ENCODE assay signal across 32 cellular contexts in genomic region chr19:30580673-30581072, GRCh38.
"Had no signal": no experiment of that assay in that cellular context is flagged by ENCODE, and none has a peak within 500 bp of the region (broad histone marks: within the 10 kb centered on the region; RNA-seq: fewer than 3 reads in every experiment).

No MANE protein-coding gene starts in this region.

- H3K27ac ChIP-seq: ascending aorta, cardiac muscle cell, VCaP had no signal

- H3K4me3 Mint-ChIP-seq: activated CD4-positive, alpha-beta memory T cell treated with anti-CD3 and anti-CD28 coated beads, Interleukin-2, amount 10 ng/mL, durations not matched to agents 7 days and 5 days; activated CD4-positive, alpha-beta T cell treated with anti-CD3 and anti-CD28 coated beads for 36 hours; activated CD4-positive, alpha-beta T cell treated with anti-CD3 and anti-CD28 coated beads, Interleukin-2, amount 10 ng/mL, durations not matched to agents 7 days and 5 days; activated CD8-positive, alpha-beta memory T cell treated with anti-CD3 and anti-CD28 coated beads, Interleukin-2, amount 10 ng/mL, durations not matched to agents 7 days and 5 days; activated CD8-positive, alpha-beta T cell treated with anti-CD3 and anti-CD28 coated beads, Interleukin-2, amount 10 ng/mL, durations not matched to agents 7 days and 5 days; activated naive CD4-positive, alpha-beta T cell treated with anti-CD3 and anti-CD28 coated beads for 36 hours; activated naive CD8-positive, alpha-beta T cell treated with anti-CD3 and anti-CD28 coated beads for 36 hours; activated T-cell treated with anti-CD3 and anti-CD28 coated beads, Interleukin-2, amount 50 U/mL, for 24 hours; brain; central memory CD8-positive, alpha-beta T cell; T-helper 1 cell treated with Interleukin-12 subunit alpha and Interleukin-12 subunit beta and Interleukin-4 antibody, amounts not matched to agents 30 μg/mL and 1 μg/mL, for 36 hours; T-helper 2 cell treated with Interferon-gamma antibody and Interleukin-4, amounts not matched to agents 5 μg/mL and 100 μg/mL, for 36 hours; WTC11 had no signal

- H3K36me3 Mint-ChIP-seq: activated CD8-positive, alpha-beta memory T cell treated with anti-CD3 and anti-CD28 coated beads, Interleukin-2, amount 10 ng/mL, durations not matched to agents 7 days and 5 days; activated naive CD4-positive, alpha-beta T cell treated with anti-CD3 and anti-CD28 coated beads, Interleukin-2, amount 50 U/mL, for 72 hours; activated naive CD8-positive, alpha-beta T cell treated with anti-CD3 and anti-CD28 coated beads for 36 hours; brain; WTC11 had no signal

- H3K4me1 Mint-ChIP-seq: activated CD4-positive, alpha-beta memory T cell treated with anti-CD3 and anti-CD28 coated beads, Interleukin-2, amount 10 ng/mL, durations not matched to agents 7 days and 5 days; activated CD4-positive, alpha-beta T cell treated with anti-CD3 and anti-CD28 coated beads for 36 hours; activated CD4-positive, alpha-beta T cell treated with anti-CD3 and anti-CD28 coated beads, Interleukin-2, amount 10 ng/mL, durations not matched to agents 7 days and 5 days; activated CD8-positive, alpha-beta memory T cell treated with anti-CD3 and anti-CD28 coated beads, Interleukin-2, amount 10 ng/mL, durations not matched to agents 7 days and 5 days; activated naive CD8-positive, alpha-beta T cell treated with anti-CD3 and anti-CD28 coated beads for 36 hours; central memory CD8-positive, alpha-beta T cell had no signal

- H3K27me3 ChIP-seq: ascending aorta, cardiac muscle cell had no signal

- H3K4me3 ChIP-seq: ascending aorta, cardiac muscle cell had no signal

- H3K9me3 ChIP-seq: ascending aorta had no signal

- H3K36me3 ChIP-seq: ascending aorta, cardiac muscle cell had no signal

- H3K4me1 ChIP-seq: ascending aorta had no signal

- H3K27ac Mint-ChIP-seq: activated CD4-positive, alpha-beta memory T cell treated with anti-CD3 and anti-CD28 coated beads, Interleukin-2, amount 10 ng/mL, durations not matched to agents 7 days and 5 days; activated CD4-positive, alpha-beta T cell treated with anti-CD3 and anti-CD28 coated beads for 36 hours; activated CD4-positive, alpha-beta T cell treated with anti-CD3 and anti-CD28 coated beads, Interleukin-2, amount 10 ng/mL, durations not matched to agents 7 days and 5 days; activated CD8-positive, alpha-beta memory T cell treated with anti-CD3 and anti-CD28 coated beads, Interleukin-2, amount 10 ng/mL, durations not matched to agents 7 days and 5 days; activated CD8-positive, alpha-beta T cell treated with anti-CD3 and anti-CD28 coated beads, Interleukin-2, amount 10 ng/mL, durations not matched to agents 7 days and 5 days; activated naive CD4-positive, alpha-beta T cell treated with anti-CD3 and anti-CD28 coated beads for 36 hours; activated naive CD4-positive, alpha-beta T cell treated with anti-CD3 and anti-CD28 coated beads, Interleukin-2, amount 50 U/mL, for 72 hours; activated naive CD8-positive, alpha-beta T cell treated with anti-CD3 and anti-CD28 coated beads for 36 hours; activated T-cell treated with anti-CD3 and anti-CD28 coated beads, Interleukin-2, amount 50 U/mL, for 24 hours; brain; T-helper 1 cell treated with Interleukin-12 subunit alpha and Interleukin-12 subunit beta and Interleukin-4 antibody, amounts not matched to agents 30 μg/mL and 1 μg/mL, for 36 hours; T-helper 2 cell treated with Interferon-gamma antibody and Interleukin-4, amounts not matched to agents 5 μg/mL and 100 μg/mL, for 36 hours; WTC11 had no signal

- DNase-seq: activated CD4-positive, alpha-beta memory T cell treated with anti-CD3 and anti-CD28 coated beads, Interleukin-2, amount 10 ng/mL, durations not matched to agents 7 days and 5 days; activated CD4-positive, alpha-beta T cell treated with anti-CD3 and anti-CD28 coated beads for 1 hour; activated CD4-positive, alpha-beta T cell treated with anti-CD3 and anti-CD28 coated beads for 36 hours; activated CD4-positive, alpha-beta T cell treated with anti-CD3 and anti-CD28 coated beads for 48 hours; activated CD4-positive, alpha-beta T cell treated with anti-CD3 and anti-CD28 coated beads, Interleukin-2, amount 10 ng/mL, durations not matched to agents 7 days and 5 days; activated CD4-positive, alpha-beta T cell treated with anti-CD3 and anti-CD28 coated beads, Interleukin-2, amount 50 U/mL, for 48 hours; activated CD4-positive, CD25-positive, alpha-beta regulatory T cell; activated CD8-positive, alpha-beta memory T cell treated with anti-CD3 and anti-CD28 coated beads for 24 hours; activated CD8-positive, alpha-beta memory T cell treated with anti-CD3 and anti-CD28 coated beads, Interleukin-2, amount 10 ng/mL, durations not matched to agents 7 days and 5 days; activated CD8-positive, alpha-beta memory T cell treated with anti-CD3 and anti-CD28 coated beads, Interleukin-2, amount 50 U/mL, for 48 hours; activated CD8-positive, alpha-beta T cell treated with anti-CD3 and anti-CD28 coated beads, Interleukin-2, amount 10 ng/mL, durations not matched to agents 7 days and 5 days; activated effector memory CD4-positive, alpha-beta T cell treated with anti-CD3 and anti-CD28 coated beads, Interleukin-2, amount 50 U/mL, for 16 hours; activated gamma-delta T cell treated with Interleukin-2 at 50 U/mL for 16 hours; activated naive CD4-positive, alpha-beta T cell; activated naive CD4-positive, alpha-beta T cell treated with anti-CD3 and anti-CD28 coated beads for 36 hours; activated naive CD4-positive, alpha-beta T cell treated with anti-CD3 and anti-CD28 coated beads, Interleukin-2, amount 50 U/mL, for 16 hours; activated naive CD8-positive, alpha-beta T cell treated with anti-CD3 and anti-CD28 coated beads for 36 hours; activated T-cell treated with anti-CD3 and anti-CD28 coated beads, Interleukin-2, amount 50 U/mL, for 24 hours; activated T-cell treated with anti-CD3 and anti-CD28 coated beads, Interleukin-2, amount 50 U/mL, for 48 hours; cerebellar nuclear complex; T-helper 1 cell; T-helper 2 cell; T-helper 9 cell had no signal

- H3K27me3 Mint-ChIP-seq: activated CD4-positive, alpha-beta memory T cell treated with anti-CD3 and anti-CD28 coated beads, Interleukin-2, amount 10 ng/mL, durations not matched to agents 7 days and 5 days; activated CD4-positive, alpha-beta T cell treated with anti-CD3 and anti-CD28 coated beads, Interleukin-2, amount 10 ng/mL, durations not matched to agents 7 days and 5 days; activated CD8-positive, alpha-beta memory T cell treated with anti-CD3 and anti-CD28 coated beads, Interleukin-2, amount 10 ng/mL, durations not matched to agents 7 days and 5 days had no signal

- H3K9me3 Mint-ChIP-seq: activated CD4-positive, alpha-beta memory T cell treated with anti-CD3 and anti-CD28 coated beads, Interleukin-2, amount 10 ng/mL, durations not matched to agents 7 days and 5 days; activated CD4-positive, alpha-beta T cell treated with anti-CD3 and anti-CD28 coated beads, Interleukin-2, amount 10 ng/mL, durations not matched to agents 7 days and 5 days; activated naive CD4-positive, alpha-beta T cell treated with anti-CD3 and anti-CD28 coated beads for 36 hours; activated naive CD4-positive, alpha-beta T cell treated with anti-CD3 and anti-CD28 coated beads, Interleukin-2, amount 50 U/mL, for 72 hours; activated naive CD8-positive, alpha-beta T cell treated with anti-CD3 and anti-CD28 coated beads for 36 hours; activated T-cell treated with anti-CD3 and anti-CD28 coated beads, Interleukin-2, amount 50 U/mL, for 24 hours; brain; central memory CD8-positive, alpha-beta T cell; T-helper 1 cell treated with Interleukin-12 subunit alpha and Interleukin-12 subunit beta and Interleukin-4 antibody, amounts not matched to agents 30 μg/mL and 1 μg/mL, for 36 hours; T-helper 2 cell treated with Interferon-gamma antibody and Interleukin-4, amounts not matched to agents 5 μg/mL and 100 μg/mL, for 36 hours; WTC11 had no signal
